14 cellular contexts compared by ENCODE assay signal in the genomic region with DNA sequence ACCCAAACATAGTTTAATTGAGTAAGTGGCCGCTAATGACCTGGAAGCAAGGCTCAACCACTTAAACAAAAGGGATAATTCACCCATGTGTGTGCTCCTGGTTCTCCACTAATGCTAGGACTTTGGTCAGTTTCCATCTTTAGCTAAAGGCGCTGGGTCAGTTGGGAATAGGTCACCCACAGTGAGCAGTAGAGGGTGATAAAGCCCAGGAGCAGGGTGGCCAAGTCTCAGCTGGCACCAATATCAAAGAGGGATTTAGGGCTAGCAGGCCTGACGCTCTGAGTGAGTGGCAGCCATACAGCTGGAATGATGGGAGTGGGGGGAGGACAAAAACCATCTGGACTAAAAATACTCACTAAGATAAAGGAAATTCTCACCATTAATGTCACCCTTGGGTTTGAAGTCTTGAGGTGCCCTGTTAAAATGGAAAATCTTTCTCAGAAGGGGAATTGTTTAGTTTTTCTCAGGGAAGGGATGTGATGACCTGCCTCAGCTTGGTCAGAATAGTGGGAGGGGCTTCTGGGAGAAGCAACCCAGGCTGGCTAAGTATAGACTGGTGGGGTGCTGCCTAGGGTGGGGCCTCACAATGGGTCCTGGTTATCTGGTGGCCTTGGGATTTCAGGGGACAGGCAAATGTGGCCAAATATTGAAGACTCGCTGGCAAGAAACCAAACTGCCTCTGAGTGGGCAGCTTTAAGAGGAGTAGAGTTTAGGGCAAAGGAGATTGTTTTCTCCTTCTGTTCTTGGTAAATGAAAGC. TPM values are rescaled to one million over a fixed set of nuclear protein-coding genes. Genes with fewer than 3 reads are reported as not detected.
DNase-seq lines count a peak whose midpoint lies in the region; ATAC-seq, FAIRE-seq and TF ChIP-seq lines count a peak whose summit lies in the region.
"Had no signal": no experiment of that assay in that cellular context is flagged by ENCODE, and none has a peak within 500 bp of the region (broad histone marks: within the 10 kb centered on the region; RNA-seq: fewer than 3 reads in every experiment).

No MANE protein-coding gene starts in this region.

- POLR2A ChIA-PET in HepG2 (lab: Yijun Ruan, JAX): no interaction called here
- POLR2A ChIA-PET in CD8-positive, alpha-beta memory T cell (lab: Charles Lee): no interaction called here

- 56% methylated on average over 4 of the region's 4 CpGs for WGBS in liver
- WGBS in HepG2 (ENCODE audit: low lambda C conversion rate): 32% methylated on average over 3 of the region's 4 CpGs

- H2AFZ ChIP-seq in HepG2 (ENCODE audit: low read length): no peak overlapping the region

- H3K27ac Mint-ChIP-seq in CD8-positive, alpha-beta memory T cell: peak overlapping the region in 1 of 8 donors; percentile 56
- H3K27ac Mint-ChIP-seq: activated naive CD8-positive, alpha-beta T cell treated with anti-CD3 and anti-CD28 coated beads, Interleukin-2, amount 10 ng/mL, durations not matched to agents 7 days and 5 days had no signal

- H4K20me1 ChIP-seq in HepG2 (ENCODE audit: insufficient read depth, low read length): no peaks in the 10 kb centered on the region

- H3K4me3 Mint-ChIP-seq in CD8-positive, alpha-beta memory T cell: no peak overlapping the region
- H3K4me3 Mint-ChIP-seq: activated naive CD8-positive, alpha-beta T cell treated with anti-CD3 and anti-CD28 coated beads, Interleukin-2, amount 10 ng/mL, durations not matched to agents 7 days and 5 days had no signal

- no peak for FAIRE-seq in HepG2 (lab: Jason Lieb, UNC)
- FAIRE-seq: colon had no signal

- DNase-seq in HepG2 (ENCODE audit: low spot score) (no peak), right atrium auricular region (ENCODE audit: low spot score) (no peak), gastrocnemius medialis (peak; percentile 43 to 75), COR-L47 (lab: John Stamatoyannopoulos, UW) (no peak), D341Med (ENCODE audit: low spot score) (no peak)
- DNase-seq in CD8-positive, alpha-beta memory T cell: no peak
- DNase-seq: activated naive CD8-positive, alpha-beta T cell treated with anti-CD3 and anti-CD28 coated beads, Interleukin-2, amount 10 ng/mL, durations not matched to agents 7 days and 5 days; T-helper 2 cell had no signal

- ATAC-seq in HepG2 (no peak), gastrocnemius medialis (peak; percentile 39 to 44), HG03045 (IDR thresholded peaks at IDR 0.05; ENCODE audit: unreplicated experiment) (no peak)
- ATAC-seq: sciatic nerve had no signal

- H3K9ac ChIP-seq in liver (ENCODE audit: low read depth in 1 of 2, low read length in 2 of 2): peak overlapping the region in 1 of 2 donors; percentile 39
- no peak overlapping the region for H3K9ac ChIP-seq in HepG2 (ENCODE audit: insufficient read depth, low read depth, low read length)

- H3K27ac ChIP-seq in liver (ENCODE audit: low read depth in 1 of 2, low read length in 2 of 2) (peak overlapping the region; percentile 5 to 54), HepG2 (ENCODE audit: extremely low read length, insufficient read depth, low read length) (no peak overlapping the region), right atrium auricular region (peak overlapping the region; percentile 70), gastrocnemius medialis (peak overlapping the region; percentile 87 to 96 (median 94))
- H3K27ac ChIP-seq in CD8-positive, alpha-beta memory T cell (ENCODE audit: low read depth, low read length): no peak overlapping the region

- intact Hi-C loops in HepG2 (cut with micrococcal nuclease; ENCODE audit: unreplicated experiment) (no loop called here), gastrocnemius medialis (cut with DNase I; ENCODE audit: low total_unique reads) (loop anchor here (2.0 kb wide), 1 partner anchor 46 kb away; a partner anchor contains a TSS)

- H3K27me3 ChIP-seq in liver (ENCODE audit: control insufficient read depth in 4 of 4, insufficient read depth in 4 of 4, low read length in 3 of 4): no peaks in the 10 kb centered on the region
- H3K27me3 ChIP-seq in HepG2 (ENCODE audit: control insufficient read depth in 1 of 2, insufficient read depth in 2 of 2, low read length in 2 of 2): no peaks in the 10 kb centered on the region; a peak in 1 of 5 replicates
- no peaks in the 10 kb centered on the region for H3K27me3 ChIP-seq in right atrium auricular region
- no peaks in the 10 kb centered on the region for H3K27me3 ChIP-seq in gastrocnemius medialis
- no peaks in the 10 kb centered on the region for H3K27me3 ChIP-seq in CD8-positive, alpha-beta memory T cell (ENCODE audit: insufficient read depth, low read length, poor library complexity, severe bottlenecking)

- H3K79me2 ChIP-seq in HepG2 (ENCODE audit: insufficient read depth, low read length): no peaks in the 10 kb centered on the region

- H3K9me3 Mint-ChIP-seq in CD8-positive, alpha-beta memory T cell: no peaks in the 10 kb centered on the region
- H3K9me3 Mint-ChIP-seq: activated naive CD8-positive, alpha-beta T cell treated with anti-CD3 and anti-CD28 coated beads, Interleukin-2, amount 10 ng/mL, durations not matched to agents 7 days and 5 days had no signal

- no peak for TF ChIP-seq POLR2A in HepG2 (IDR thresholded peaks at IDR 0.05; ENCODE audit: insufficient read depth in 1 of 2, low read depth in 2 of 2, low read length in 2 of 2)
- TF ChIP-seq POLR2A in gastrocnemius medialis (IDR thresholded peaks at IDR 0.05): peak in 1 of 2 donors; percentile 9

- TF ChIP-seq EP300 in HepG2 (IDR thresholded peaks at IDR 0.05; ENCODE audit: low read depth in 2 of 2, low read length in 2 of 2) (no peak), HepG2 (CRISPR knock-in tag; IDR thresholded peaks at IDR 0.05; ENCODE audit: borderline replicate concordance) (no peak)

- in situ Hi-C loops in HepG2 (cut with HindIII; ENCODE audit: extremely low pct_ligation_motif_present, low pct_unique_long_range_greater_than_20kb): no loop called here
- in situ Hi-C loops in gastrocnemius medialis (cut with MboI; ENCODE audit: low sequenced_read_pairs in 4 of 4): no loop called here

- peaks cover 0 to 3% (median 0%) of the 10 kb centered on the region in 3 donors for H3K4me1 Mint-ChIP-seq in CD8-positive, alpha-beta memory T cell
- H3K4me1 Mint-ChIP-seq: activated naive CD8-positive, alpha-beta T cell treated with anti-CD3 and anti-CD28 coated beads, Interleukin-2, amount 10 ng/mL, durations not matched to agents 7 days and 5 days had no signal

- no peak overlapping the region for H3K4me2 ChIP-seq in HepG2 (ENCODE audit: low read depth, low read length)

- H3K9me3 ChIP-seq in liver (ENCODE audit: control insufficient read depth in 4 of 4, low read length in 3 of 4): no peaks in the 10 kb centered on the region
- no peaks in the 10 kb centered on the region for H3K9me3 ChIP-seq in HepG2 (ENCODE audit: low read length)
- no peaks in the 10 kb centered on the region for H3K9me3 ChIP-seq in right atrium auricular region
- H3K9me3 ChIP-seq in gastrocnemius medialis: no peaks in the 10 kb centered on the region
- no peaks in the 10 kb centered on the region for H3K9me3 ChIP-seq in CD8-positive, alpha-beta memory T cell (ENCODE audit: low read length)

- H3K4me1 ChIP-seq in liver (ENCODE audit: control insufficient read depth in 4 of 4, insufficient read depth in 4 of 4, low read length in 3 of 4): peaks cover 30 to 62% (median 37%) of the 10 kb centered on the region in 4 donors
- peaks cover 26% of the 10 kb centered on the region for H3K4me1 ChIP-seq in HepG2 (ENCODE audit: insufficient read depth, low read length)
- H3K4me1 ChIP-seq in right atrium auricular region: peaks cover 0 to 67% of the 10 kb centered on the region in 2 donors
- peaks cover 89 to 91% of the 10 kb centered on the region in 2 donors for H3K4me1 ChIP-seq in gastrocnemius medialis
- H3K4me1 ChIP-seq in CD8-positive, alpha-beta memory T cell (ENCODE audit: insufficient read depth, low read length): no peaks in the 10 kb centered on the region

- H3K27me3 Mint-ChIP-seq in CD8-positive, alpha-beta memory T cell: peaks cover 0 to 9% of the 10 kb centered on the region in 2 donors
- H3K27me3 Mint-ChIP-seq: activated naive CD8-positive, alpha-beta T cell treated with anti-CD3 and anti-CD28 coated beads, Interleukin-2, amount 10 ng/mL, durations not matched to agents 7 days and 5 days had no signal

- no peak overlapping the region for H3K4me3 ChIP-seq in liver (ENCODE audit: low read depth in 1 of 3, low read length in 3 of 3)
- no peak overlapping the region for H3K4me3 ChIP-seq in HepG2 (replicated peaks in 1 of 3; ENCODE audit: insufficient read depth in 1 of 3, low read depth in 2 of 3, low read length in 3 of 3)
- no peak overlapping the region for H3K4me3 ChIP-seq in right atrium auricular region
- no peak overlapping the region for H3K4me3 ChIP-seq in gastrocnemius medialis
- H3K4me3 ChIP-seq in CD8-positive, alpha-beta memory T cell (ENCODE audit: low read length): no peak overlapping the region

- H3K36me3 ChIP-seq in liver (ENCODE audit: control insufficient read depth in 4 of 4, insufficient read depth in 3 of 4, low read depth in 1 of 4, low read length in 3 of 4): no peaks in the 10 kb centered on the region
- no peaks in the 10 kb centered on the region for H3K36me3 ChIP-seq in HepG2 (replicated peaks in 1 of 2; ENCODE audit: control insufficient read depth in 1 of 2, insufficient read depth in 2 of 2, low read length in 2 of 2)
- no peaks in the 10 kb centered on the region for H3K36me3 ChIP-seq in right atrium auricular region
- no peaks in the 10 kb centered on the region for H3K36me3 ChIP-seq in gastrocnemius medialis
- H3K36me3 ChIP-seq in CD8-positive, alpha-beta memory T cell (ENCODE audit: insufficient read depth, low read length): no peaks in the 10 kb centered on the region

- no TSS peak for BruUV-seq in HepG2 (replicated peaks; lab: Mats Ljungman, UMichigan)

- H3K36me3 Mint-ChIP-seq in CD8-positive, alpha-beta memory T cell: no peaks in the 10 kb centered on the region
- H3K36me3 Mint-ChIP-seq: activated naive CD8-positive, alpha-beta T cell treated with anti-CD3 and anti-CD28 coated beads, Interleukin-2, amount 10 ng/mL, durations not matched to agents 7 days and 5 days had no signal

- CTCF ChIA-PET in HepG2 (lab: Yijun Ruan, JAX; ENCODE audit: low intra/inter-chr PET ratio, low total read pairs): no interaction called here
- CTCF ChIA-PET in CD8-positive, alpha-beta memory T cell (lab: Charles Lee): interaction anchor here (0.7 to 2.6 kb wide), 3 partner anchors 10 to 55 kb away, joined by 3 to 7 read pairs (median 6); a partner anchor contains a TSS

- TF ChIP-seq CTCF in liver (IDR thresholded peaks at IDR 0.05; ENCODE audit: low read depth, low read length, missing input control) (no peak), HepG2 (CRISPR knock-in tag; IDR thresholded peaks at IDR 0.05) (no peak), right atrium auricular region (IDR thresholded peaks at IDR 0.05) (no peak), gastrocnemius medialis (IDR thresholded peaks at IDR 0.05 in 4 of 5, conservative IDR thresholded peaks at IDR 0.05 in 1 of 5) (peak in 1 of 5 experiments; percentile 12)

- peak; percentile 49 to 50 for TF ChIP-seq RAD21 in liver (IDR thresholded peaks at IDR 0.05)
- TF ChIP-seq RAD21 in HepG2 (CRISPR knock-in tag; IDR thresholded peaks at IDR 0.05): no peak

RNA-seq across cellular contexts. Expression of a gene that starts 47.1 kb away (rescaled TPM):
- 10 to 100 TPM; 10.5 to 66.2 TPM for total RNA-seq in liver
- polyA plus RNA-seq in liver: 100 to 1,000 TPM in 1 of 2 donors, 10 to 100 TPM in 1; 30.1 to 128 TPM
- total RNA-seq in HepG2 (2016; rRNA removed; fragmentation: Illumina TruSeq; extraction: Trizol): 0.42 and 0.82 TPM in 2 replicates
- 0.20 and 0.26 TPM in 2 replicates for total RNA-seq in HepG2 (2016; cell fraction: cytosol; rRNA removed; fragmentation: Illumina TruSeq; extraction: Trizol; ENCODE audit: low read depth)
- 0.88 and 1.1 TPM in 2 replicates for total RNA-seq in HepG2 (2016; cell fraction: insoluble cytoplasmic fraction; rRNA removed; fragmentation: Illumina TruSeq; extraction: Trizol)
- 0.87 and 1.00 TPM in 2 replicates for total RNA-seq in HepG2 (2016; cell fraction: membrane; rRNA removed; fragmentation: Illumina TruSeq; extraction: Trizol)
- total RNA-seq in HepG2 (2016; cell fraction: nucleus; rRNA removed; fragmentation: Illumina TruSeq; extraction: Trizol): 0.96 and 1.3 TPM in 2 replicates
- 1.5 and 1.9 TPM in 2 replicates for polyA plus RNA-seq in HepG2 (2011; rRNA removed)
- 1.5 and 2.0 TPM in 2 replicates for polyA plus RNA-seq in HepG2 (2011; cell fraction: cytosol; rRNA removed)
- 2.1 and 3.0 TPM in 2 replicates for polyA plus RNA-seq in HepG2 (2011; cell fraction: nucleus; rRNA removed)
- 0.66 and 5.9 TPM in 2 replicates for polyA plus RNA-seq in HepG2 (2012)
- 0.26 and 0.36 TPM in 2 replicates for polyA plus RNA-seq in HepG2 (2016; cell fraction: cytosol; fragmentation: Illumina TruSeq; extraction: Trizol; ENCODE audit: low read depth)
- 0.88 and 1.0 TPM in 2 replicates for polyA plus RNA-seq in HepG2 (2016; cell fraction: insoluble cytoplasmic fraction; fragmentation: Illumina TruSeq; extraction: Trizol; ENCODE audit: low read depth)
- polyA plus RNA-seq in HepG2 (2016; cell fraction: membrane; fragmentation: Illumina TruSeq; extraction: Trizol; ENCODE audit: low read depth): 0.31 and 0.46 TPM in 2 replicates
- 0.88 and 0.94 TPM in 2 replicates for polyA plus RNA-seq in HepG2 (2016; cell fraction: nucleus; fragmentation: Illumina TruSeq; extraction: Trizol; ENCODE audit: insufficient read depth, low read depth)
- 0.92 and 43.9 TPM in 2 replicates for polyA minus RNA-seq in HepG2 (2011; rRNA and poly(A)+ RNA removed; ENCODE audit: low replicate concordance)
- 2.8 and 3.3 TPM in 2 replicates for polyA minus RNA-seq in HepG2 (2011; cell fraction: cytosol; rRNA and poly(A)+ RNA removed)
- 3.6 and 5.1 TPM in 2 replicates for polyA minus RNA-seq in HepG2 (2011; cell fraction: nucleus; rRNA and poly(A)+ RNA removed)
- 100 to 1,000 TPM; 184 to 193 TPM for total RNA-seq in right atrium auricular region
- total RNA-seq in gastrocnemius medialis: 1,000 to 10,000 TPM in 2 of 4 donors, 100 to 1,000 TPM in 2; 689 to 1,948 (median 1,054) TPM
- total RNA-seq in CD8-positive, alpha-beta memory T cell: 10 to 100 TPM; 45.0 to 47.3 TPM
- 790 TPM for polyA plus RNA-seq in CD8-positive, alpha-beta memory T cell

RNA-seq across cellular contexts. Expression of a gene that starts 49.0 kb away (rescaled TPM):
- total RNA-seq in liver (under 1 TPM in 1 of 2 donors, not detected in 1; 0.08 TPM), HepG2 (2016; rRNA removed; fragmentation: Illumina TruSeq; extraction: Trizol) (not detected in 2 replicates), right atrium auricular region (not detected), gastrocnemius medialis (under 1 TPM in 1 of 4 donors, not detected in 3; 0.11 TPM)
- polyA plus RNA-seq in liver (under 1 TPM; 0.02 to 0.24 TPM), HepG2 (2011; rRNA removed) (not detected in 2 replicates)
- total RNA-seq in HepG2 (2016; cell fraction: cytosol; rRNA removed; fragmentation: Illumina TruSeq; extraction: Trizol; ENCODE audit: low read depth): not detected in 2 replicates
- total RNA-seq in HepG2 (2016; cell fraction: insoluble cytoplasmic fraction; rRNA removed; fragmentation: Illumina TruSeq; extraction: Trizol): not detected in 2 replicates
- not detected in 2 replicates for total RNA-seq in HepG2 (2016; cell fraction: membrane; rRNA removed; fragmentation: Illumina TruSeq; extraction: Trizol)
- total RNA-seq in HepG2 (2016; cell fraction: nucleus; rRNA removed; fragmentation: Illumina TruSeq; extraction: Trizol): not detected in 2 replicates
- not detected in 2 replicates for polyA plus RNA-seq in HepG2 (2011; cell fraction: cytosol; rRNA removed)
- not detected in 2 replicates for polyA plus RNA-seq in HepG2 (2011; cell fraction: nucleus; rRNA removed)
- not detected in 2 replicates for polyA plus RNA-seq in HepG2 (2012)
- not detected in 2 replicates for polyA plus RNA-seq in HepG2 (2016; cell fraction: cytosol; fragmentation: Illumina TruSeq; extraction: Trizol; ENCODE audit: low read depth)
- polyA plus RNA-seq in HepG2 (2016; cell fraction: insoluble cytoplasmic fraction; fragmentation: Illumina TruSeq; extraction: Trizol; ENCODE audit: low read depth): not detected in 2 replicates
- not detected in 2 replicates for polyA plus RNA-seq in HepG2 (2016; cell fraction: membrane; fragmentation: Illumina TruSeq; extraction: Trizol; ENCODE audit: low read depth)
- not detected in 2 replicates for polyA plus RNA-seq in HepG2 (2016; cell fraction: nucleus; fragmentation: Illumina TruSeq; extraction: Trizol; ENCODE audit: insufficient read depth, low read depth)
- polyA minus RNA-seq in HepG2 (2011; rRNA and poly(A)+ RNA removed; ENCODE audit: low replicate concordance): not detected in 2 replicates
- polyA minus RNA-seq in HepG2 (2011; cell fraction: cytosol; rRNA and poly(A)+ RNA removed): not detected in 2 replicates
- not detected in 2 replicates for polyA minus RNA-seq in HepG2 (2011; cell fraction: nucleus; rRNA and poly(A)+ RNA removed)
- not detected for total RNA-seq in CD8-positive, alpha-beta memory T cell
- 0.24 TPM for polyA plus RNA-seq in CD8-positive, alpha-beta memory T cell
- total RNA-seq: activated naive CD8-positive, alpha-beta T cell treated with anti-CD3 and anti-CD28 coated beads, Interleukin-2, amount 10 ng/mL, durations not matched to agents 7 days and 5 days; RPMI7951; sciatic nerve had no signal
- polyA plus RNA-seq: AG04450 had no signal

Comparison
In these comparisons a context has a peak if more than half of its experiments do, and no peak if none do; other contexts are left out.
1. H3K27ac ChIP-seq: peak in liver (2 of 2), right atrium auricular region (2 of 2) and gastrocnemius medialis (4 of 4); none in HepG2 (single experiment) and CD8-positive, alpha-beta memory T cell (single experiment).
2. RNA of a gene that starts 47.1 kb away (total RNA-seq): 689 to 1,948 TPM in gastrocnemius medialis, 184 to 193 TPM in right atrium auricular region, 10.5 to 66.2 TPM in liver and 45.0 to 47.3 TPM in CD8-positive, alpha-beta memory T cell; 0.20 to 1.3 TPM in HepG2; every median in the first group is over 4 times any median in the second.
3. ATAC-seq: peak in gastrocnemius medialis (2 of 2); none in HepG2 (single experiment) and HG03045 (single experiment).
4. DNase-seq: peak in gastrocnemius medialis (2 of 2); none in HepG2 (single experiment), right atrium auricular region (single experiment), COR-L47 (single experiment), D341Med (single experiment) and CD8-positive, alpha-beta memory T cell (0 of 5).